2 cellular contexts compared by ENCODE assay signal in the genomic region with DNA sequence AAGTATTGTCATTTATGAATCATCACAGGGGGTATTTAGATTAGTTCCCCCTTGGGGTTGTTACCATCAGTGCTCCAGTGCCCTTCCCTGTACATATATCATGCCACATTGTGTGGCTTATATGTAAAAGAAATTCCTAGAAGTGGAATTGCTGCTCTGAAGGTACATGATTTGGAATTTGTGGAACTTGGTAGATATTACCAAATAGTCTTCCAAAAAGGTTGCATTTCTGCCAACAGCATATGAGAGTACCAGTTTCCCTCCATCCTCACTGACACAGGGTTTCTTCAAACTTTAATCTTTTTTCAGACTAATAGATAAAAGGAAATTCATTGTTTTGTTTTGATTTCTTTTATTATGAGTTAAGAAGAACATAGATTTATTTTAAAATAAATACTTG.
TF ChIP-seq lines count a peak whose summit lies in the region.

No MANE protein-coding gene starts in this region.

TF ChIP-seq in neural cell, 6 proteins besides CTCF, POLR2A, EP300 and RAD21 (continued from another document):
- TF ChIP-seq, protein P1, sequence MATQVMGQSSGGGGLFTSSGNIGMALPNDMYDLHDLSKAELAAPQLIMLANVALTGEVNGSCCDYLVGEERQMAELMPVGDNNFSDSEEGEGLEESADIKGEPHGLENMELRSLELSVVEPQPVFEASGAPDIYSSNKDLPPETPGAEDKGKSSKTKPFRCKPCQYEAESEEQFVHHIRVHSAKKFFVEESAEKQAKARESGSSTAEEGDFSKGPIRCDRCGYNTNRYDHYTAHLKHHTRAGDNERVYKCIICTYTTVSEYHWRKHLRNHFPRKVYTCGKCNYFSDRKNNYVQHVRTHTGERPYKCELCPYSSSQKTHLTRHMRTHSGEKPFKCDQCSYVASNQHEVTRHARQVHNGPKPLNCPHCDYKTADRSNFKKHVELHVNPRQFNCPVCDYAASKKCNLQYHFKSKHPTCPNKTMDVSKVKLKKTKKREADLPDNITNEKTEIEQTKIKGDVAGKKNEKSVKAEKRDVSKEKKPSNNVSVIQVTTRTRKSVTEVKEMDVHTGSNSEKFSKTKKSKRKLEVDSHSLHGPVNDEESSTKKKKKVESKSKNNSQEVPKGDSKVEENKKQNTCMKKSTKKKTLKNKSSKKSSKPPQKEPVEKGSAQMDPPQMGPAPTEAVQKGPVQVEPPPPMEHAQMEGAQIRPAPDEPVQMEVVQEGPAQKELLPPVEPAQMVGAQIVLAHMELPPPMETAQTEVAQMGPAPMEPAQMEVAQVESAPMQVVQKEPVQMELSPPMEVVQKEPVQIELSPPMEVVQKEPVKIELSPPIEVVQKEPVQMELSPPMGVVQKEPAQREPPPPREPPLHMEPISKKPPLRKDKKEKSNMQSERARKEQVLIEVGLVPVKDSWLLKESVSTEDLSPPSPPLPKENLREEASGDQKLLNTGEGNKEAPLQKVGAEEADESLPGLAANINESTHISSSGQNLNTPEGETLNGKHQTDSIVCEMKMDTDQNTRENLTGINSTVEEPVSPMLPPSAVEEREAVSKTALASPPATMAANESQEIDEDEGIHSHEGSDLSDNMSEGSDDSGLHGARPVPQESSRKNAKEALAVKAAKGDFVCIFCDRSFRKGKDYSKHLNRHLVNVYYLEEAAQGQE (IDR thresholded peaks at IDR 0.05; ENCODE audit: borderline replicate concordance) = no peak
- TF ChIP-seq POLR2AphosphoS5 (IDR thresholded peaks at IDR 0.05) = no peak
- no peak for TF ChIP-seq EZH2 (IDR thresholded peaks at IDR 0.05; ENCODE audit: borderline replicate concordance, insufficient read depth, low read length, poor library complexity, severe bottlenecking)

TF ChIP-seq in HepG2, 621 proteins besides CTCF, POLR2A, EP300 and RAD21 (continued from another document):
- TF ChIP-seq ATAD3A (CRISPR knock-in tag; IDR thresholded peaks at IDR 0.05) (no peak), FOXM1 (CRISPR knock-in tag; IDR thresholded peaks at IDR 0.05) (no peak), TAF15 (IDR thresholded peaks at IDR 0.05; ENCODE audit: low read depth, low read length, poor library complexity, severe bottlenecking) (no peak), ZNF24 (IDR thresholded peaks at IDR 0.05) (no peak), KDM4B (CRISPR knock-in tag; IDR thresholded peaks at IDR 0.05) (no peak), CBX2 (IDR thresholded peaks at IDR 0.05; ENCODE audit: low read depth, low read length) (no peak), CBX2 (CRISPR knock-in tag; IDR thresholded peaks at IDR 0.05; ENCODE audit: low read depth) (no peak), AGO2 (optimal IDR thresholded peaks at IDR 0.05; ENCODE audit: low read depth, low read length) (no peak), STAG1 (CRISPR knock-in tag; IDR thresholded peaks at IDR 0.05) (no peak)
